1 cellular context compared by ENCODE assay signal in the genomic region with DNA sequence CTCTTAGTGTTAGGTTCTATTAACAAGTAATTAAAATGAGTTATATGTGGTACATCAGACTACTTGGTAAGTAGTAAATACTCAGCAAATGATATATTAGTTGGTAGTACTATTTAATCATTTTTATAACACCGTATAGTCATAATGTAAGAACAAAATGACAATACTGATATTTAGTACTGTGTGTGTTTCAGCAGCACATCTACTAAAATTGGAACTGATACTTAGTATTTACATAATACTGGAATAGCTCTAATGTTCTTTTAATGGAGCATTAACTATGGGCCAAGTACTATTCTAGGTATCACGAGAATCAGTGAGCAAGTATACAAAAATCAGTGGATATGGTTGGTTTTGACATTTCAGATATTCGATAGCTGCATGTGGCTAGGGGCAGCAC.
TF ChIP-seq lines count a peak whose summit lies in the region.

No MANE protein-coding gene starts in this region.

TF ChIP-seq in GM23338, 12 proteins besides CTCF, POLR2A, EP300 and RAD21 (continued from another document):
- TF ChIP-seq, protein P1, sequence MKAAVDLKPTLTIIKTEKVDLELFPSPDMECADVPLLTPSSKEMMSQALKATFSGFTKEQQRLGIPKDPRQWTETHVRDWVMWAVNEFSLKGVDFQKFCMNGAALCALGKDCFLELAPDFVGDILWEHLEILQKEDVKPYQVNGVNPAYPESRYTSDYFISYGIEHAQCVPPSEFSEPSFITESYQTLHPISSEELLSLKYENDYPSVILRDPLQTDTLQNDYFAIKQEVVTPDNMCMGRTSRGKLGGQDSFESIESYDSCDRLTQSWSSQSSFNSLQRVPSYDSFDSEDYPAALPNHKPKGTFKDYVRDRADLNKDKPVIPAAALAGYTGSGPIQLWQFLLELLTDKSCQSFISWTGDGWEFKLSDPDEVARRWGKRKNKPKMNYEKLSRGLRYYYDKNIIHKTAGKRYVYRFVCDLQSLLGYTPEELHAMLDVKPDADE (IDR thresholded peaks at IDR 0.05) = no peak
- TF ChIP-seq, protein P2, sequence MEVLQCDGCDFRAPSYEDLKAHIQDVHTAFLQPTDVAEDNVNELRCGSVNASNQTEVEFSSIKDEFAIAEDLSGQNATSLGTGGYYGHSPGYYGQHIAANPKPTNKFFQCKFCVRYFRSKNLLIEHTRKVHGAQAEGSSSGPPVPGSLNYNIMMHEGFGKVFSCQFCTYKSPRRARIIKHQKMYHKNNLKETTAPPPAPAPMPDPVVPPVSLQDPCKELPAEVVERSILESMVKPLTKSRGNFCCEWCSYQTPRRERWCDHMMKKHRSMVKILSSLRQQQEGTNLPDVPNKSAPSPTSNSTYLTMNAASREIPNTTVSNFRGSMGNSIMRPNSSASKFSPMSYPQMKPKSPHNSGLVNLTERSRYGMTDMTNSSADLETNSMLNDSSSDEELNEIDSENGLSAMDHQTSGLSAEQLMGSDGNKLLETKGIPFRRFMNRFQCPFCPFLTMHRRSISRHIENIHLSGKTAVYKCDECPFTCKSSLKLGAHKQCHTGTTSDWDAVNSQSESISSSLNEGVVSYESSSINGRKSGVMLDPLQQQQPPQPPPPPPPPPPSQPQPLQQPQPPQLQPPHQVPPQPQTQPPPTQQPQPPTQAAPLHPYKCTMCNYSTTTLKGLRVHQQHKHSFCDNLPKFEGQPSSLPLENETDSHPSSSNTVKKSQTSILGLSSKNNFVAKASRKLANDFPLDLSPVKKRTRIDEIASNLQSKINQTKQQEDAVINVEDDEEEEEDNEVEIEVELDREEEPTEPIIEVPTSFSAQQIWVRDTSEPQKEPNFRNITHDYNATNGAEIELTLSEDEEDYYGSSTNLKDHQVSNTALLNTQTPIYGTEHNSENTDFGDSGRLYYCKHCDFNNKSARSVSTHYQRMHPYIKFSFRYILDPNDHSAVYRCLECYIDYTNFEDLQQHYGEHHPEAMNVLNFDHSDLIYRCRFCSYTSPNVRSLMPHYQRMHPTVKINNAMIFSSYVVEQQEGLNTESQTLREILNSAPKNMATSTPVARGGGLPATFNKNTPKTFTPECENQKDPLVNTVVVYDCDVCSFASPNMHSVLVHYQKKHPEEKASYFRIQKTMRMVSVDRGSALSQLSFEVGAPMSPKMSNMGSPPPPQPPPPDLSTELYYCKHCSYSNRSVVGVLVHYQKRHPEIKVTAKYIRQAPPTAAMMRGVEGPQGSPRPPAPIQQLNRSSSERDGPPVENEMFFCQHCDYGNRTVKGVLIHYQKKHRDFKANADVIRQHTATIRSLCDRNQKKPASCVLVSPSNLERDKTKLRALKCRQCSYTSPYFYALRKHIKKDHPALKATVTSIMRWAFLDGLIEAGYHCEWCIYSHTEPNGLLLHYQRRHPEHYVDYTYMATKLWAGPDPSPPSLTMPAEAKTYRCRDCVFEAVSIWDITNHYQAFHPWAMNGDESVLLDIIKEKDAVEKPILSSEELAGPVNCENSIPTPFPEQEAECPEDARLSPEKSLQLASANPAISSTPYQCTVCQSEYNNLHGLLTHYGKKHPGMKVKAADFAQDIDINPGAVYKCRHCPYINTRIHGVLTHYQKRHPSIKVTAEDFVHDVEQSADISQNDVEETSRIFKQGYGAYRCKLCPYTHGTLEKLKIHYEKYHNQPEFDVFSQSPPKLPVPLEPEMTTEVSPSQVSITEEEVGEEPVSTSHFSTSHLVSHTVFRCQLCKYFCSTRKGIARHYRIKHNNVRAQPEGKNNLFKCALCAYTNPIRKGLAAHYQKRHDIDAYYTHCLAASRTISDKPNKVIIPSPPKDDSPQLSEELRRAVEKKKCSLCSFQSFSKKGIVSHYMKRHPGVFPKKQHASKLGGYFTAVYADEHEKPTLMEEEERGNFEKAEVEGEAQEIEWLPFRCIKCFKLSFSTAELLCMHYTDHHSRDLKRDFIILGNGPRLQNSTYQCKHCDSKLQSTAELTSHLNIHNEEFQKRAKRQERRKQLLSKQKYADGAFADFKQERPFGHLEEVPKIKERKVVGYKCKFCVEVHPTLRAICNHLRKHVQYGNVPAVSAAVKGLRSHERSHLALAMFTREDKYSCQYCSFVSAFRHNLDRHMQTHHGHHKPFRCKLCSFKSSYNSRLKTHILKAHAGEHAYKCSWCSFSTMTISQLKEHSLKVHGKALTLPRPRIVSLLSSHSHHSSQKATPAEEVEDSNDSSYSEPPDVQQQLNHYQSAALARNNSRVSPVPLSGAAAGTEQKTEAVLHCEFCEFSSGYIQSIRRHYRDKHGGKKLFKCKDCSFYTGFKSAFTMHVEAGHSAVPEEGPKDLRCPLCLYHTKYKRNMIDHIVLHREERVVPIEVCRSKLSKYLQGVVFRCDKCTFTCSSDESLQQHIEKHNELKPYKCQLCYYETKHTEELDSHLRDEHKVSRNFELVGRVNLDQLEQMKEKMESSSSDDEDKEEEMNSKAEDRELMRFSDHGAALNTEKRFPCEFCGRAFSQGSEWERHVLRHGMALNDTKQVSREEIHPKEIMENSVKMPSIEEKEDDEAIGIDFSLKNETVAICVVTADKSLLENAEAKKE (CRISPR knock-in tag; IDR thresholded peaks at IDR 0.05) = no peak
